Comparison of ENCODE assay signal across 21 cellular contexts in the genomic region with DNA sequence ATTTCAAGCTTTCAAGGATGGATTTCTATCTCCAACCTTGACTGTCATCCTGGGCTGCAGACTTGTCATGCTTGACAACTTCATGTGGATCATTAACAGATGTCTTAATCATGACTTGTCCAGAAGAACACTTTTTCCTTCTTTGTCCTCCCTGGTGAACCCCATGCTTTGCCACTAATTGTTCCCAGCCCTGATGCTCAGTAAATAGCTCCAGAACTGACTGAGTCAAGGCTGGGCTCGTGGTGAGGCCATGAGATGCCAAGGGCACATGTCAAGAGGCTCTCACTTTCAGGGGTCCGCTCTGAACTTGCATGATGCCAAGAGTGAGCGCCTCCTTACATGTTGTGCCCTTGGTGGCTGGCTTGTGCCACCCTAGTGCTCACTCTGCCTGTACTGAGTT. TPM values are rescaled to one million over a fixed set of nuclear protein-coding genes. Genes with fewer than 3 reads are reported as not detected.
DNase-seq lines count a peak whose midpoint lies in the region; ATAC-seq and TF ChIP-seq lines count a peak whose summit lies in the region.
"Had no signal": no experiment of that assay in that cellular context is flagged by ENCODE, and none has a peak within 500 bp of the region (broad histone marks: within the 10 kb centered on the region; RNA-seq: fewer than 3 reads in every experiment).

No MANE protein-coding gene starts in this region.

- WGBS in heart left ventricle, 4 donors, result 82 to 91% (median 84%) methylated on average over 3 of the region's 3 CpGs
- 79% methylated on average over 3 of the region's 3 CpGs for WGBS in esophagus muscularis mucosa

- H3K27me3 ChIP-seq in left ventricle myocardium inferior (ENCODE audit: low read depth) (no peaks in the 10 kb centered on the region), heart left ventricle (no peaks in the 10 kb centered on the region), esophagus muscularis mucosa (no peaks in the 10 kb centered on the region)

- TF ChIP-seq CTCF in left ventricle myocardium inferior (IDR thresholded peaks at IDR 0.05; ENCODE audit: borderline replicate concordance) (no peak), heart left ventricle (IDR thresholded peaks at IDR 0.05) (no peak), esophagus muscularis mucosa (IDR thresholded peaks at IDR 0.05) (no peak)

- no peaks in the 10 kb centered on the region for H3K36me3 ChIP-seq in left ventricle myocardium inferior
- no peaks in the 10 kb centered on the region for H3K36me3 ChIP-seq in heart left ventricle
- H3K36me3 ChIP-seq in esophagus muscularis mucosa, result no peaks in the 10 kb centered on the region

- no peaks in the 10 kb centered on the region for H3K9me3 ChIP-seq in left ventricle myocardium inferior (replicated peaks)
- peaks cover 0 to 5% (median 0%) of the 10 kb centered on the region in 12 donors for H3K9me3 ChIP-seq in heart left ventricle
- H3K9me3 ChIP-seq in esophagus muscularis mucosa, result no peaks in the 10 kb centered on the region

- intact Hi-C loops in left ventricle myocardium inferior (cut with micrococcal nuclease) (no loop called here), heart left ventricle (cut with DNase I) (loop anchor here in 2 of 10 donors (5.0 kb wide), 2 partner anchors 47 to 53 kb away; partner anchors contain the start of gene KY (in 1 of the 2)), esophagus muscularis mucosa (cut with DNase I) (no loop called here)

- no peak for DNase-seq in left ventricle myocardium inferior
- DNase-seq in heart left ventricle, result no peak
- peak; percentile 87 for DNase-seq in esophagus muscularis mucosa (ENCODE audit: extremely low spot score)
- DNase-seq in kidney tubule cell (ENCODE audit: low spot score), result peak; percentile 86
- no peak for DNase-seq in NCI-H1105 treated with DMSO at 0.1 percent for 48 hours (lab: John Stamatoyannopoulos, UW)
- DNase-seq: 8988T; ACHN; CD4-positive, CD25-positive, alpha-beta regulatory T cell; GOT3; HCEC 1CT; NCI-H1105; NCI-H146; NCI-H1930; NCI-H2107; NCI-H526 treated with DMSO at 0.1 percent for 48 hours; SIG-M5 had no signal

- no peak overlapping the region for H3K4me3 ChIP-seq in left ventricle myocardium inferior
- no peak overlapping the region for H3K4me3 ChIP-seq in heart left ventricle
- H3K4me3 ChIP-seq in esophagus muscularis mucosa, result no peak overlapping the region
- H3K4me3 ChIP-seq: SK-N-MC had no signal

- no peak for TF ChIP-seq POLR2A in heart left ventricle (IDR thresholded peaks at IDR 0.05)
- no peak for TF ChIP-seq POLR2A in esophagus muscularis mucosa (IDR thresholded peaks at IDR 0.05; ENCODE audit: low read depth)

- no peak for ATAC-seq in heart left ventricle
- no peak for ATAC-seq in HG03354 (IDR thresholded peaks at IDR 0.05; ENCODE audit: poor library complexity, severe bottlenecking, unreplicated experiment)
- ATAC-seq in HG02763 (IDR thresholded peaks at IDR 0.05; ENCODE audit: unreplicated experiment), result no peak

- peak overlapping the region; percentile 87 for H3K27ac ChIP-seq in left ventricle myocardium inferior (replicated peaks)
- no peak overlapping the region for H3K27ac ChIP-seq in heart left ventricle
- H3K27ac ChIP-seq in esophagus muscularis mucosa (replicated peaks in 1 of 4), result peak overlapping the region in 1 of 4 donors; percentile 6
- H3K27ac ChIP-seq: SK-N-MC had no signal

- TF ChIP-seq EP300 in esophagus muscularis mucosa (IDR thresholded peaks at IDR 0.05), result no peak

- H3K4me1 ChIP-seq in left ventricle myocardium inferior (peaks cover 39% of the 10 kb centered on the region), heart left ventricle (peaks cover 0 to 45% (median 14%) of the 10 kb centered on the region in 12 donors), esophagus muscularis mucosa (peaks cover 19 to 27% (median 23%) of the 10 kb centered on the region in 4 donors)

RNA-seq across cellular contexts. Expression of gene KY, which starts 48.9 kb away (rescaled TPM):
- total RNA-seq in left ventricle myocardium inferior, result 12.1 TPM
- total RNA-seq in heart left ventricle, result 10 to 100 TPM in 3 of 9 donors, 1 to 10 TPM in 6; 5.7 to 22.5 (median 8.7) TPM
- polyA plus RNA-seq in heart left ventricle, result 1 to 10 TPM; 1.4 to 2.6 TPM
- total RNA-seq in esophagus muscularis mucosa, result 1 to 10 TPM in 2 of 4 donors, under 1 TPM in 2; 0.33 to 1.9 (median 0.81) TPM
- total RNA-seq: CD4-positive, CD25-positive, alpha-beta regulatory T cell; HT-29; NCI-H460 had no signal
- polyA plus RNA-seq: CD4-positive, CD25-positive, alpha-beta regulatory T cell had no signal

Comparison
In these comparisons a context has a peak if more than half of its experiments do, and no peak if none do; other contexts are left out.
1. DNase-seq: peak in esophagus muscularis mucosa (single experiment) and kidney tubule cell (single experiment); none in left ventricle myocardium inferior (single experiment), heart left ventricle (0 of 5) and NCI-H1105 treated with DMSO at 0.1 percent for 48 hours (single experiment).